Comparison of ENCODE assay signal across 10 cellular contexts in genomic region chr13:48818495-48818961, GRCh38.
DNase-seq lines count a peak whose midpoint lies in the region; ATAC-seq, FAIRE-seq and TF ChIP-seq lines count a peak whose summit lies in the region.
"Had no signal": no experiment of that assay in that cellular context is flagged by ENCODE, and none has a peak within 500 bp of the region (broad histone marks: within the 10 kb centered on the region; RNA-seq: fewer than 3 reads in every experiment).

No MANE protein-coding gene starts in this region.

- no peaks in the 10 kb centered on the region for H3K9me3 ChIP-seq in vagina

- peaks cover 41% of the 10 kb centered on the region for H3K4me1 ChIP-seq in vagina

- DNase-seq in HPDE6-E6E7 (ENCODE audit: extremely low spot score) (peak; percentile 0), astrocyte of the cerebellum (ENCODE audit: low read depth) (peak; percentile 92), hepatic stellate cell (ENCODE audit: low spot score) (peak; percentile 41), vagina (ENCODE audit: extremely low spot score in 2 of 2) (no peak), GM12891 (ENCODE audit: insufficient read length, low spot score) (no peak), NCI-H146 treated with DMSO at 0.1 percent for 48 hours (lab: John Stamatoyannopoulos, UW; ENCODE audit: unreplicated experiment) (no peak)
- DNase-seq: NCI-H345; stimulated activated CD4-positive, alpha-beta T cell treated with anti-CD3 and anti-CD28 coated beads, Interleukin-4, amount 100 ng/mL, for 1 hour had no signal

- no peaks in the 10 kb centered on the region for H3K36me3 ChIP-seq in vagina
- H3K36me3 ChIP-seq: cardiac muscle cell had no signal

- TF ChIP-seq POLR2A in vagina (IDR thresholded peaks at IDR 0.05) (no peak), GM12891 (IDR thresholded peaks at IDR 0.05; ENCODE audit: low read depth, low read length) (no peak)

- in situ Hi-C loops in astrocyte of the cerebellum (cut with HindIII; ENCODE audit: low sequenced_read_pairs) = no loop called here

- H3K27ac ChIP-seq in vagina = peak overlapping the region; percentile 68
- H3K27ac ChIP-seq: cardiac muscle cell had no signal

- ATAC-seq in HG03354 (IDR thresholded peaks at IDR 0.05; ENCODE audit: poor library complexity, severe bottlenecking, unreplicated experiment) = no peak

- H3K27me3 ChIP-seq in vagina = no peaks in the 10 kb centered on the region
- H3K27me3 ChIP-seq: cardiac muscle cell had no signal

- no peak for FAIRE-seq in GM12891 (lab: Jason Lieb, UNC)

- no peak overlapping the region for H3K4me3 ChIP-seq in astrocyte of the cerebellum (ENCODE audit: low read depth, low read length)
- no peak overlapping the region for H3K4me3 ChIP-seq in vagina
- H3K4me3 ChIP-seq: cardiac muscle cell had no signal

- no peak for TF ChIP-seq CTCF in astrocyte of the cerebellum (IDR thresholded peaks at IDR 0.05; ENCODE audit: low read depth, low read length, missing control alignments)
- TF ChIP-seq CTCF in vagina (IDR thresholded peaks at IDR 0.05) = no peak

- intact Hi-C loops in vagina (cut with DNase I) = no loop called here

TF ChIP-seq in GM12891, 5 proteins besides CTCF, POLR2A, EP300 and RAD21:
- no peak for TF ChIP-seq POU2F2 (IDR thresholded peaks at IDR 0.05; ENCODE audit: low read depth, low read length)
- TF ChIP-seq SPI1 (IDR thresholded peaks at IDR 0.05; ENCODE audit: low read depth, low read length) = no peak
- TF ChIP-seq PAX5 (IDR thresholded peaks at IDR 0.05; ENCODE audit: insufficient read depth, low read length, severe bottlenecking) = no peak
- no peak for TF ChIP-seq POLR2AphosphoS5 (IDR thresholded peaks at IDR 0.05; ENCODE audit: low read depth, low read length)
- TF ChIP-seq TAF1 (IDR thresholded peaks at IDR 0.05; ENCODE audit: low read depth, low read length) = no peak

Comparison
In these comparisons a context has a peak if more than half of its experiments do, and no peak if none do; other contexts are left out.
1. DNase-seq: peak in HPDE6-E6E7 (single experiment), astrocyte of the cerebellum (single experiment) and hepatic stellate cell (single experiment); none in vagina (0 of 2), GM12891 (single experiment) and NCI-H146 treated with DMSO at 0.1 percent for 48 hours (single experiment).